9 cellular contexts compared by ENCODE assay signal in the genomic region with DNA sequence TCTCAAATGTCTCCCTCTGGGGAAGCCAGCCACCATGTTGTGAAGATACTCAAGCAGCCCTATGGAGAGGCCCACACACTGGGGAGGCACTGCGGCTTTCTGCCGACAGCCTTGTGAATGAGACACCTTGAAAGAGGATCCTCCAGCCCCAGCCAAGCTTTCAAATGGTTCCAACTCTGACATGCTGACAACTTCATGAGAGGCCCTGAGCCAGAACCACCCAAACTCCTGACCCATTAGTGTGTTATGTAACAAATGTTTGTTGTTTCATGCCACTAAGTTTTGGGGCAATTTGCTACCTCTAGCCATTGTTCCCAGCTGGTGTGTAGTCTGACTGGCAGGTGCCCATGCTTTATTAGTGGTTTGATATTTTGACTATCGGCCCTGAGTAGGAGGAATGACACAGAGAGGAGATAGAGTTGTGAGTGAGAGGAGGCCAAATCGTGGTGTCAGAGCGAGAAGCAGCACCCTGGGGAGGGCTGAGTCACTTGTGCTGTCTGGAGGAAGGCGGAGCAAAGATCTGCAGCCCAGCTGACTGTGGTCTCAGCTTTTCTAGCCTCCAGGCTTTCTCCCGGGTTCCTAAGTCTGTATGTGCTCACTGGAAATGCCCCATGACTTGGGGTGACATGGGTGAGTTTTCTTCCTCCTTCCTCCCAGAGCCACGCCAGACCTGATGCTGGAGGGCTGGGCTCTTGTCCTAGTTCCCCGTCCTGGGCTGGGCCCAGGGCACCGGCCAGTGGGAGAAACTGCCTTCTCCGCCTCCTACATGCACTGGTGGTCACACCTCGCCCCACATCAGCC. TPM values are rescaled to one million over a fixed set of nuclear protein-coding genes. Genes with fewer than 3 reads are reported as not detected.
DNase-seq lines count a peak whose midpoint lies in the region; ATAC-seq, FAIRE-seq and TF ChIP-seq lines count a peak whose summit lies in the region.
"Had no signal": no experiment of that assay in that cellular context is flagged by ENCODE, and none has a peak within 500 bp of the region (broad histone marks: within the 10 kb centered on the region; RNA-seq: fewer than 3 reads in every experiment).

No MANE protein-coding gene starts in this region.

- H3K18ac ChIP-seq in H1 (ENCODE audit: extremely low read depth, low read length): peak overlapping the region; percentile 32; the same call in 1 of the 2 replicates

- H2BK12ac ChIP-seq in H1 (ENCODE audit: low read depth, low read length): no peak overlapping the region

- ATAC-seq in HG02571 (IDR thresholded peaks at IDR 0.05; ENCODE audit: unreplicated experiment): peak; percentile 63
- peak; percentile 89 for ATAC-seq in activated CD8-positive, alpha-beta T cell treated with anti-CD3 and anti-CD28 coated beads for 36 hours

- H3K14ac ChIP-seq in H1 (ENCODE audit: insufficient read length): no peak overlapping the region

- no peak for TF ChIP-seq RAD21 in H1 (IDR thresholded peaks at IDR 0.05 in 1 of 2, conservative IDR thresholded peaks at IDR 0.05 in 1 of 2; ENCODE audit: low read depth in 2 of 2, low read length in 2 of 2)

- FAIRE-seq in GM12891 (lab: Jason Lieb, UNC) (peak; percentile 91), H1 (lab: Jason Lieb, UNC) (no peak)
- FAIRE-seq: frontal cortex had no signal

- H3K4me2 ChIP-seq in H1 (ENCODE audit: insufficient read depth in 1 of 2, low read depth in 2 of 2, low read length in 2 of 2): no peak overlapping the region

- DNase-seq in GM12891 (ENCODE audit: insufficient read length, low spot score) (peak; percentile 52), NB4 (ENCODE audit: low read depth) (peak; percentile 99), H1 (ENCODE audit: low read depth in 1 of 2, low spot score in 2 of 2) (no peak), HuH-7.5 (ENCODE audit: low spot score) (no peak)
- peak; percentile 90 for DNase-seq in activated CD8-positive, alpha-beta T cell treated with anti-CD3 and anti-CD28 coated beads for 36 hours

- intact Hi-C loops in activated CD8-positive, alpha-beta T cell treated with anti-CD3 and anti-CD28 coated beads for 36 hours (cut with micrococcal nuclease): no loop called here

- no peak overlapping the region for H2BK5ac ChIP-seq in H1 (ENCODE audit: low read depth, low read length)

- 69% methylated on average over 12 of the region's 12 CpGs; no CpG with 5 or more reads in 1 of the 2 experiments for WGBS in H1 (ENCODE audit: extremely low coverage in 1 of 2, insufficient coverage in 1 of 2, insufficient read length in 1 of 2, insufficient replicate concordance in 2 of 2, low coverage in 1 of 2, low lambda C conversion rate in 2 of 2, missing lambda C conversion rate in 1 of 2), 2 experiments
- WGBS in thymus: 17% methylated on average over 12 of the region's 12 CpGs

- no peak overlapping the region for H2BK120ac ChIP-seq in H1 (replicated peaks; ENCODE audit: low read depth, low read length)

- H3K36me3 Mint-ChIP-seq in activated CD8-positive, alpha-beta T cell treated with anti-CD3 and anti-CD28 coated beads for 36 hours (ENCODE audit: low read depth): peaks cover 2% of the 10 kb centered on the region

- CTCF ChIA-PET in activated CD8-positive, alpha-beta T cell treated with anti-CD3 and anti-CD28 coated beads for 36 hours (lab: Charles Lee): interaction anchor here (0.9 to 3.1 kb wide), 3 partner anchors 10 to 26 kb away, joined by 4 to 10 read pairs (median 5); no protein-coding TSS in a partner anchor
- CTCF ChIA-PET in H1 (lab: Charles Lee; ENCODE audit: partially characterized antibody): interaction anchor here (2.1 kb wide), 1 partner anchor 12 kb away, joined by 6 read pairs; no protein-coding TSS in a partner anchor

- H3K27ac ChIP-seq in H1 (ENCODE audit: low read depth, low read length) (no peak overlapping the region), neutrophil (peak overlapping the region; percentile 29), thymus (ENCODE audit: low read depth) (peak overlapping the region; percentile 83)

- TF ChIP-seq POLR2A in GM12891 (IDR thresholded peaks at IDR 0.05; ENCODE audit: low read depth, low read length) (peak; percentile 87), NB4 (IDR thresholded peaks at IDR 0.05; ENCODE audit: extremely low read depth, insufficient read length) (peak; percentile 69), H1 (IDR thresholded peaks at IDR 0.05; ENCODE audit: control extremely low read depth in 1 of 2, low read depth in 2 of 2, low read length in 2 of 2) (no peak)

- H2AFZ ChIP-seq in H1 (ENCODE audit: low read length): no peak overlapping the region

- H3K4me1 Mint-ChIP-seq in activated CD8-positive, alpha-beta T cell treated with anti-CD3 and anti-CD28 coated beads for 36 hours (ENCODE audit: low read depth): peaks cover 68% of the 10 kb centered on the region

- no peak overlapping the region; the same call in 1 of the 2 replicates for H4K8ac ChIP-seq in H1 (ENCODE audit: extremely low read depth, insufficient read depth, low read length)

- H2BK20ac ChIP-seq in H1 (ENCODE audit: low read length): no peak overlapping the region

- no peaks in the 10 kb centered on the region for H3K79me2 ChIP-seq in H1 (ENCODE audit: control insufficient read depth in 1 of 2, insufficient read depth in 2 of 2, low read length in 2 of 2)

- no peak overlapping the region for H4K5ac ChIP-seq in H1 (ENCODE audit: insufficient read length, low read depth, low read length)

- POLR2A ChIA-PET in activated CD8-positive, alpha-beta T cell treated with anti-CD3 and anti-CD28 coated beads for 36 hours (lab: Charles Lee): interaction anchor here (0.7 to 2.4 kb wide), 5 partner anchors 12 to 96 kb away, joined by 3 to 7 read pairs (median 3); no protein-coding TSS in a partner anchor
- POLR2A ChIA-PET in H1 (lab: Charles Lee; ENCODE audit: partially characterized antibody): no interaction called here

- no peak overlapping the region for H2AK5ac ChIP-seq in H1 (ENCODE audit: low read depth, low read length)

- no peaks in the 10 kb centered on the region; a peak in 1 of 7 replicates for H3K27me3 ChIP-seq in H1 (replicated peaks in 1 of 4; ENCODE audit: control insufficient read depth in 3 of 4, extremely low read depth in 1 of 4, insufficient read depth in 3 of 4, low read length in 3 of 4)
- no peaks in the 10 kb centered on the region for H3K27me3 ChIP-seq in neutrophil
- H3K27me3 ChIP-seq in thymus (ENCODE audit: control insufficient read depth, insufficient read depth): no peaks in the 10 kb centered on the region

- no peak overlapping the region for H4K91ac ChIP-seq in H1 (replicated peaks; ENCODE audit: insufficient read length, low read length)

- H2BK15ac ChIP-seq in H1 (ENCODE audit: low read length): no peak overlapping the region

- H3K27ac Mint-ChIP-seq in activated CD8-positive, alpha-beta T cell treated with anti-CD3 and anti-CD28 coated beads for 36 hours: peak overlapping the region; percentile 67

- H3K27me3 Mint-ChIP-seq in activated CD8-positive, alpha-beta T cell treated with anti-CD3 and anti-CD28 coated beads for 36 hours: peaks cover 23% of the 10 kb centered on the region

- peaks cover 1% of the 10 kb centered on the region; the same call in 1 of the 2 replicates for H3K23me2 ChIP-seq in H1 (ENCODE audit: low read depth, low read length)

- no peaks in the 10 kb centered on the region for H4K20me1 ChIP-seq in H1 (replicated peaks in 1 of 2; ENCODE audit: control insufficient read depth in 1 of 2, insufficient read depth in 2 of 2, low read length in 2 of 2)

- H3K36me3 ChIP-seq in H1 (ENCODE audit: control insufficient read depth in 2 of 4, insufficient read depth in 4 of 4, low read length in 3 of 4): no peaks in the 10 kb centered on the region
- no peaks in the 10 kb centered on the region for H3K36me3 ChIP-seq in neutrophil
- no peaks in the 10 kb centered on the region for H3K36me3 ChIP-seq in thymus (ENCODE audit: control insufficient read depth, insufficient read depth)

- no peak overlapping the region for H3K9ac ChIP-seq in H1 (replicated peaks in 1 of 4; ENCODE audit: extremely low read depth in 1 of 4, low read depth in 3 of 4, low read length in 3 of 4)

- H3K4me3 ChIP-seq in NB4 (ENCODE audit: low read depth, low read length): peak overlapping the region; percentile 62
- H3K4me3 ChIP-seq in H1 (ENCODE audit: extremely low read depth in 1 of 4, insufficient read depth in 2 of 4, low read depth in 3 of 4, low read length in 4 of 4): no peak overlapping the region
- H3K4me3 ChIP-seq in neutrophil (ENCODE audit: low read depth in 1 of 2, low read length in 1 of 2): peak overlapping the region; percentile 12 to 28
- H3K4me3 ChIP-seq in thymus (ENCODE audit: low read length): peak overlapping the region; percentile 43

- H3K9me3 ChIP-seq in H1 (ENCODE audit: insufficient read depth in 2 of 2, low read depth in 1 of 2, low read length in 1 of 2): no peaks in the 10 kb centered on the region
- no peaks in the 10 kb centered on the region for H3K9me3 ChIP-seq in neutrophil
- no peaks in the 10 kb centered on the region for H3K9me3 ChIP-seq in thymus (ENCODE audit: control insufficient read depth)

- no peaks in the 10 kb centered on the region for H3K79me1 ChIP-seq in H1 (ENCODE audit: low read depth, low read length)

- peaks cover 2% of the 10 kb centered on the region for H3K9me3 Mint-ChIP-seq in activated CD8-positive, alpha-beta T cell treated with anti-CD3 and anti-CD28 coated beads for 36 hours

- H3K4me1 ChIP-seq in H1 (replicated peaks in 1 of 4; ENCODE audit: control insufficient read depth in 3 of 4, insufficient read depth in 4 of 4, low read length in 3 of 4) (peaks cover 0 to 7% (median 4%) of the 10 kb centered on the region in 4 experiments; a peak in 5 of 7 replicates), neutrophil (ENCODE audit: control insufficient read depth in 1 of 2, insufficient read depth in 1 of 2, low read depth in 1 of 2, low read length in 1 of 2) (peaks cover 35 to 46% of the 10 kb centered on the region in 2 experiments), thymus (ENCODE audit: control insufficient read depth, insufficient read depth, low read length) (peaks cover 43% of the 10 kb centered on the region)

- H3K56ac ChIP-seq in H1 (replicated peaks; ENCODE audit: insufficient read length, low read depth, low read length): no peak overlapping the region

- no peak overlapping the region for H3K23ac ChIP-seq in H1 (ENCODE audit: insufficient read length)

- H3K4me3 Mint-ChIP-seq in activated CD8-positive, alpha-beta T cell treated with anti-CD3 and anti-CD28 coated beads for 36 hours: peak overlapping the region; percentile 56

- no peak for TF ChIP-seq EP300 in H1 (IDR thresholded peaks at IDR 0.05; ENCODE audit: borderline replicate concordance in 1 of 2, low read depth in 2 of 2, low read length in 2 of 2)

- TF ChIP-seq CTCF in NB4 (IDR thresholded peaks at IDR 0.05; ENCODE audit: low read depth, low read length) (no peak), H1 (IDR thresholded peaks at IDR 0.05; ENCODE audit: control extremely low read depth in 1 of 3, insufficient read depth in 1 of 3, low read depth in 1 of 3, low read length in 3 of 3) (no peak), neutrophil (IDR thresholded peaks at IDR 0.05) (no peak)
- TF ChIP-seq CTCF in activated CD8-positive, alpha-beta T cell treated with anti-CD3 and anti-CD28 coated beads for 36 hours (IDR thresholded peaks at IDR 0.05): no peak

- no peak overlapping the region for H3K4ac ChIP-seq in H1 (replicated peaks; ENCODE audit: insufficient read length, low read depth, low read length)

RNA-seq across cellular contexts. Expression of gene BLM, which starts 56.8 kb away (rescaled TPM):
- 12.6 TPM for polyA plus RNA-seq in GM12891 (2012; ENCODE audit: low read depth, missing spikeins)
- total RNA-seq in activated CD8-positive, alpha-beta T cell treated with anti-CD3 and anti-CD28 coated beads for 36 hours: 10 to 100 TPM; 45.2 to 53.6 TPM
- 45.6 and 46.7 TPM in 2 replicates for total RNA-seq in H1 (2021; fragmentation: NEBNext Ultra II Directional; extraction: Animal tissue kit (Norgen Biotek cat#: 25700))
- polyA plus RNA-seq in H1 (2011; rRNA removed) (10.4 and 15.2 TPM in 2 replicates), thymus (13.2 TPM)
- polyA plus RNA-seq in H1 (2011; cell fraction: cytosol; rRNA removed): 14.1 TPM
- polyA plus RNA-seq in H1 (2011; cell fraction: nucleus; rRNA removed): 19.8 TPM
- 27.3 to 33.8 TPM (median 33.5 TPM) in 4 replicates for polyA plus RNA-seq in H1 (2012, experiment 1 of 2)
- 2.9 TPM for polyA plus RNA-seq in H1 (2012, experiment 2 of 2)
- polyA plus RNA-seq in H1 (2013, experiment 1 of 2): 36.0 TPM
- 36.9 TPM for polyA plus RNA-seq in H1 (2013, experiment 2 of 2)
- polyA minus RNA-seq in H1 (2011; rRNA and poly(A)+ RNA removed): 71.7 and 86.9 TPM in 2 replicates
- 12.9 TPM for polyA minus RNA-seq in H1 (2011; cell fraction: cytosol; rRNA and poly(A)+ RNA removed)
- polyA minus RNA-seq in H1 (2011; cell fraction: nucleus; rRNA and poly(A)+ RNA removed): 52.7 TPM

Comparison
In these comparisons a context has a peak if more than half of its experiments do, and no peak if none do; other contexts are left out.
1. DNase-seq: peak in GM12891 (single experiment), NB4 (single experiment) and activated CD8-positive, alpha-beta T cell treated with anti-CD3 and anti-CD28 coated beads for 36 hours (single experiment); none in H1 (0 of 2) and HuH-7.5 (single experiment).
2. POLR2A ChIP-seq: peak in GM12891 (single experiment) and NB4 (single experiment); none in H1 (0 of 2).
3. H3K4me3 ChIP-seq: peak in NB4 (single experiment), neutrophil (2 of 2) and thymus (single experiment); none in H1 (0 of 4).